Comparison of ENCODE assay signal across 1 cellular context in the genomic region with DNA sequence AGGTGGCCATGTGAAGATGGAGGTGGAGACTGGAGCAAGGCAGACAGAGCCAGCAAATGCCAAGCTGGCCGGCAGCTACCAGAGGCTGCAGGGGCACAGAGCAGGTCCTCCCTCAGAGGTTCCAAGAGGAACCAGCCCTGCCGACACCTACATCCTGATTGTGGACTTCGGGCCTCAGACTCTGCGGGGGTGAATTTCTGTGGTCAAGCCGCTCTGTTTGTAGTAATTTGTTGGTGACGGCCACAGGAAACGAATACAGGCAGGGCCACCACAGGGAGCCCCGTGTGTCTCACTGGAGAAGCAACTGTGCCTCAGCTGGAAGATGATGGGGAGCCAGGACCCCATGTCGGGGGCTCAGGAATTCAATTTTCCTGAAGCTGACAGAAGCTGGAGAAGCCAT.
TF ChIP-seq lines count a peak whose summit lies in the region.

No MANE protein-coding gene starts in this region.

TF ChIP-seq in HepG2, 621 proteins besides CTCF, POLR2A, EP300 and RAD21:
- no peak for TF ChIP-seq ZNF564 (CRISPR knock-in tag; IDR thresholded peaks at IDR 0.05)
- TF ChIP-seq ZNF567 (CRISPR knock-in tag; IDR thresholded peaks at IDR 0.05; ENCODE audit: borderline replicate concordance), result no peak
- no peak for TF ChIP-seq HDAC1 (CRISPR knock-in tag; IDR thresholded peaks at IDR 0.05)
- no peak for TF ChIP-seq CHD4 (IDR thresholded peaks at IDR 0.05; ENCODE audit: borderline replicate concordance, low read length)
- no peak for TF ChIP-seq FOXA3 (CRISPR knock-in tag; IDR thresholded peaks at IDR 0.05)
- no peak for TF ChIP-seq ATF3 (CRISPR knock-in tag; IDR thresholded peaks at IDR 0.05)
- no peak for TF ChIP-seq ZNF274 (CRISPR knock-in tag; IDR thresholded peaks at IDR 0.05)
- TF ChIP-seq NFRKB (IDR thresholded peaks at IDR 0.05), result no peak
- no peak for TF ChIP-seq ZBTB10 (CRISPR knock-in tag; IDR thresholded peaks at IDR 0.05; ENCODE audit: borderline replicate concordance)
- no peak for TF ChIP-seq RCOR2 (CRISPR knock-in tag; IDR thresholded peaks at IDR 0.05)
- TF ChIP-seq ZNF30 (CRISPR knock-in tag; IDR thresholded peaks at IDR 0.05), result no peak
